In the genomic region with DNA sequence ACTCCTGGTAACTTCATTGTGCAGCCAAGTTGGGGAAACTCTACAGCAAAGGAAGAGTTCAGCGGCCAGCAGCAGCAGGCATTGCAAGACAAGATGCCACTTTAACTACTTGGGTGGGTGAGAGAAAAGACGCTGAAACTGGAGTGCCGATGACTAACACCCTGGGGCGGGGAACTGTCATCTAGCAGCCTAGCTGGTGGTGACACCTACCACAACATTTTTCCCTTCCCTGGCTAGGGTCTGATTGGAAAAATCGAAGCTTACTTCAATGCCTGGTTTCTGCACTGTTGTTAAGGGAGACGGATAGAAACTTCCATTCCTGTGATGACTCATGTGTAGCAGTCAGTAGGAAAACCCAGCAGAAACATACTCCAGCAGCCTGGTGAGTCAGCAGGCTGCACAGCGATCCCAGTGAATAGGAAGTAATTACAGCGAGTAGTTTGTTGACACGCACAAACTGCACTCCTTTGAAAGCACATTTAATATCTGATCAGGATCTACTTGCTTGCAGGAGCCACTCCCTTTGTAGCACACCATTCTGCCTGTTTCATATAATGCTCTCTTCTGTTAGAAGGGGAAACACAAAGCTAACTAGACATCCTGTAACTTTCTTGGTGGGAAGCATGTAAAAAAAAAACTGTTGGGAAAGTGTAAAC, we compare ENCODE assay signal across 8 cellular contexts.
A peak's percentile ranks its signal among the peaks of the same experiment; 100 is the strongest.
DNase-seq lines count a peak whose midpoint lies in the region; ATAC-seq and TF ChIP-seq lines count a peak whose summit lies in the region.

No MANE protein-coding gene starts in this region.

- H3K36me3 ChIP-seq in PC-9 (ENCODE audit: low read depth) = no peaks in the 10 kb centered on the region
- H3K36me3 ChIP-seq in esophagus squamous epithelium = no peaks in the 10 kb centered on the region
- H3K36me3 ChIP-seq in muscle layer of colon (ENCODE audit: insufficient read depth, low read length) = no peaks in the 10 kb centered on the region

- H3K9me2 ChIP-seq in PC-9 (ENCODE audit: insufficient read depth) = no peaks in the 10 kb centered on the region

- POLR2A ChIA-PET in PC-9 (lab: Charles Lee; ENCODE audit: unreplicated experiment) = no interaction called here

- CTCF ChIA-PET in PC-9 (lab: Charles Lee) = interaction anchor here (0.7 kb wide), 1 partner anchor 407 kb away, joined by 3 read pairs; no protein-coding TSS in a partner anchor

- TF ChIP-seq CTCF in PC-9 (conservative IDR thresholded peaks at IDR 0.05) = no peak
- no peak for TF ChIP-seq CTCF in esophagus squamous epithelium (IDR thresholded peaks at IDR 0.05)

- DNase-seq in HuH-7 (ENCODE audit: low spot score) (peak; percentile 57), PC-9 (peak; percentile 70 to 97), esophagus squamous epithelium (lab: John Stamatoyannopoulos, UW) (no peak)
- DNase-seq in activated T-cell treated with anti-CD3 and anti-CD28 coated beads, Interleukin-2, amount 50 U/mL, for 4 hours = peak; percentile 69
- peak; percentile 54 for DNase-seq in stimulated activated CD8-positive, alpha-beta memory T cell treated with anti-CD3 and anti-CD28 coated beads, Interleukin-4, amount 100 ng/mL, for 24 hours (ENCODE audit: low read depth)

- peaks cover 20% of the 10 kb centered on the region for H3K27me3 Mint-ChIP-seq in activated T-cell treated with anti-CD3 and anti-CD28 coated beads, Interleukin-2, amount 50 U/mL, for 4 hours (ENCODE audit: low read depth)

- H3K27me3 ChIP-seq in PC-9 (ENCODE audit: insufficient read depth, low read depth) (no peaks in the 10 kb centered on the region), esophagus squamous epithelium (peaks cover 0 to 41% (median 0%) of the 10 kb centered on the region in 4 donors), muscle layer of colon (ENCODE audit: control insufficient read depth in 1 of 2, insufficient read depth in 2 of 2, low read length in 2 of 2) (peaks cover 0 to 4% of the 10 kb centered on the region in 2 donors)

- BruUV-seq in PC-9 (replicated peaks; lab: Mats Ljungman, UMichigan) = no TSS peak

- intact Hi-C loops in PC-9 (cut with micrococcal nuclease; ENCODE audit: unreplicated experiment) = loop anchor here (1.0 to 10.0 kb wide), 2 partner anchors 54 to 119 kb away; no protein-coding TSS in a partner anchor
- intact Hi-C loops in esophagus squamous epithelium (cut with DNase I) = no loop called here

- H3K4me1 ChIP-seq in PC-9 (replicated peaks; ENCODE audit: insufficient read depth) (peaks cover 20% of the 10 kb centered on the region), esophagus squamous epithelium (peaks cover 8 to 43% (median 14%) of the 10 kb centered on the region in 3 donors), muscle layer of colon (ENCODE audit: insufficient read depth, low read length) (peaks cover 8% of the 10 kb centered on the region)

- H3K36me3 Mint-ChIP-seq in activated T-cell treated with anti-CD3 and anti-CD28 coated beads, Interleukin-2, amount 50 U/mL, for 4 hours (ENCODE audit: insufficient read depth) = no peaks in the 10 kb centered on the region

- H3K79me2 ChIP-seq in PC-9 (ENCODE audit: low read depth) = no peaks in the 10 kb centered on the region

- H4K20me1 ChIP-seq in PC-9 (ENCODE audit: insufficient read depth) = no peaks in the 10 kb centered on the region

- H3F3A ChIP-seq in PC-9 (ENCODE audit: insufficient read depth, low read depth) = peaks cover 19% of the 10 kb centered on the region

- TF ChIP-seq POLR2A in esophagus squamous epithelium (IDR thresholded peaks at IDR 0.05) = no peak

- H3K4me2 ChIP-seq in PC-9 = peak overlapping the region; percentile 97

- H3K4me1 Mint-ChIP-seq in activated T-cell treated with anti-CD3 and anti-CD28 coated beads, Interleukin-2, amount 50 U/mL, for 4 hours (ENCODE audit: low read depth) = peaks cover 32% of the 10 kb centered on the region

- peak overlapping the region; percentile 8 for H3K9ac ChIP-seq in muscle layer of colon (ENCODE audit: low read length)

- H3K9me3 ChIP-seq in PC-9 (ENCODE audit: insufficient read depth, low read depth) (no peaks in the 10 kb centered on the region), esophagus squamous epithelium (no peaks in the 10 kb centered on the region), muscle layer of colon (ENCODE audit: low read length) (no peaks in the 10 kb centered on the region)

- H3K27ac ChIP-seq in PC-9 = peak overlapping the region; percentile 76
- H3K27ac ChIP-seq in esophagus squamous epithelium = peak overlapping the region; percentile 24 to 77 (median 71)
- H3K27ac ChIP-seq in muscle layer of colon (ENCODE audit: low read depth, low read length) = no peak overlapping the region

- no peaks in the 10 kb centered on the region for H3K9me3 Mint-ChIP-seq in activated T-cell treated with anti-CD3 and anti-CD28 coated beads, Interleukin-2, amount 50 U/mL, for 4 hours

- H2AFZ ChIP-seq in PC-9 = no peak overlapping the region

- peak overlapping the region; percentile 79 for H3K4me3 Mint-ChIP-seq in activated T-cell treated with anti-CD3 and anti-CD28 coated beads, Interleukin-2, amount 50 U/mL, for 4 hours

- 0 to 1% methylated on average over 8 to 9 of the region's 9 CpGs for WGBS in esophagus squamous epithelium, 2 donors

- peak; percentile 33 for ATAC-seq in GM18499 (IDR thresholded peaks at IDR 0.05; ENCODE audit: insufficient read depth, unreplicated experiment)
- ATAC-seq in activated T-cell treated with anti-CD3 and anti-CD28 coated beads, Interleukin-2, amount 50 U/mL, for 4 hours = peak; percentile 75 to 77
- ATAC-seq in HG03439 (IDR thresholded peaks at IDR 0.05; ENCODE audit: unreplicated experiment) = no peak

- H3K4me3 ChIP-seq in PC-9 (peak overlapping the region; percentile 62), esophagus squamous epithelium (peak overlapping the region; percentile 44 to 76 (median 62)), muscle layer of colon (ENCODE audit: low read depth in 1 of 2, low read length in 2 of 2) (peak overlapping the region; percentile 66 to 88)
